Comparison of ENCODE assay signal across 25 cellular contexts in genomic region chr22:43736651-43737050, GRCh38.
"Had no signal": no experiment of that assay in that cellular context is flagged by ENCODE, and none has a peak within 500 bp of the region (broad histone marks: within the 10 kb centered on the region; RNA-seq: fewer than 3 reads in every experiment).

No MANE protein-coding gene starts in this region.

- H3K27ac ChIP-seq: colonic mucosa, epithelial cell of prostate, esophagus squamous epithelium, gastrocnemius medialis, heart right ventricle, left lung, lower lobe of right lung had no signal

- H3K36me3 ChIP-seq: colonic mucosa, esophagus squamous epithelium, gastrocnemius medialis, heart right ventricle, left lung, lower lobe of right lung had no signal

- H3K9me3 ChIP-seq: colonic mucosa, esophagus squamous epithelium, gastrocnemius medialis, heart right ventricle, left lung, lower lobe of right lung, mucosa of descending colon had no signal

- H3K27me3 ChIP-seq: colonic mucosa had no signal

- ATAC-seq: effector memory CD8-positive, alpha-beta T cell; esophagus mucosa; gastrocnemius medialis; heart right ventricle; left cardiac atrium; left lung; left ventricle myocardium superior; lower lobe of right lung; mucosa of descending colon had no signal

- H3K4me3 ChIP-seq: colonic mucosa, esophagus squamous epithelium, gastrocnemius medialis, heart right ventricle, left lung, lower lobe of right lung, mucosa of descending colon had no signal

- FAIRE-seq: endometrium, islet of Langerhans, keratinocyte had no signal

- DNase-seq: colonic mucosa; cortex of kidney; effector CD8-positive, alpha-beta T cell; effector memory CD8-positive, alpha-beta T cell; endodermal cell; erythroblast; esophagus squamous epithelium; foreskin fibroblast; foreskin melanocyte; gastrocnemius medialis; glutamatergic neuron; head of caudate nucleus; heart right ventricle; hippocampal formation; left cardiac atrium; left lung; left ventricle myocardium superior; lower lobe of right lung; mesenchymal stem cell; mucosa of descending colon had no signal

- H3K4me1 ChIP-seq: colonic mucosa, esophagus squamous epithelium, gastrocnemius medialis, left lung, lower lobe of right lung had no signal
